In genomic region chr1:9402256-9402616, GRCh38 we compare ENCODE assay signal across 22 cellular contexts.
DNase-seq lines count a peak whose midpoint lies in the region; ATAC-seq and TF ChIP-seq lines count a peak whose summit lies in the region.
"Had no signal": no experiment of that assay in that cellular context is flagged by ENCODE, and none has a peak within 500 bp of the region (broad histone marks: within the 10 kb centered on the region; RNA-seq: fewer than 3 reads in every experiment).

No MANE protein-coding gene starts in this region.

- DNase-seq in heart left ventricle (no peak), osteoblast (ENCODE audit: insufficient read length, low spot score, missing footprints) (peak; percentile 59), medulla oblongata (ENCODE audit: extremely low spot score) (no peak), EL (no peak), HT-29 (ENCODE audit: low spot score) (no peak), NAMALWA (ENCODE audit: low spot score) (no peak)
- DNase-seq: activated CD8-positive, alpha-beta T cell treated with anti-CD3 and anti-CD28 coated beads, Interleukin-2, amount 10 ng/mL, durations not matched to agents 7 days and 5 days; activated naive CD4-positive, alpha-beta T cell; activated T-cell treated with anti-CD3 and anti-CD28 coated beads, Interleukin-2, amount 50 U/mL, for 1 hour; CD4-positive, CD25-positive, alpha-beta regulatory T cell; colonic mucosa; DMS 273 treated with DMSO at 0.1 percent for 48 hours; GDM1; MV-4-11; NCI-H2029 treated with DMSO at 0.1 percent for 48 hours; NCI-H446 treated with DMSO at 0.1 percent for 48 hours; NK-92 treated with Interleukin-12 subunit alpha and Interleukin-12 subunit beta, amount 100 ng/mL, for 24 hours; RPMI8226; stimulated activated CD4-positive, alpha-beta T cell treated with anti-CD3 and anti-CD28 coated beads, Interleukin-1b, Interleukin-23, amount 100 ng/mL, for 48 hours had no signal

- no peak for TF ChIP-seq POLR2A in heart left ventricle (IDR thresholded peaks at IDR 0.05)

- H3K9ac ChIP-seq in BLaER1 treated with 17β-estradiol and CSF1 and Interleukin-3, amounts not matched to agents 10 nM and 100 nM, result peak overlapping the region in 3 of 11 experiments; percentile 3 to 53 (median 47); a peak in 3 of 22 replicates
- H3K9ac ChIP-seq: parathyroid adenoma had no signal

- no peaks in the 10 kb centered on the region for H3K79me2 ChIP-seq in osteoblast (ENCODE audit: insufficient read depth, low read length)
- H3K79me2 ChIP-seq: parathyroid adenoma had no signal

- WGBS in heart left ventricle, 4 donors, result 45 to 54% (median 49%) methylated on average over 7 of the region's 7 CpGs

- H3K27ac ChIP-seq in BLaER1 treated with 17β-estradiol and CSF1 and Interleukin-3, amounts not matched to agents 10 nM and 100 nM, result peak overlapping the region in 4 of 11 experiments; percentile 47 to 87 (median 54); a peak in 8 of 22 replicates
- H3K27ac ChIP-seq in angular gyrus (ENCODE audit: low read depth, low read length) (peak overlapping the region; percentile 7), heart left ventricle (peak overlapping the region in 11 of 12 donors; percentile 32 to 86 (median 54)), osteoblast (ENCODE audit: low read depth, low read length) (peak overlapping the region; percentile 41)
- H3K27ac ChIP-seq: colonic mucosa, parathyroid adenoma had no signal

- no peak overlapping the region for H3K4me3 ChIP-seq in BLaER1 treated with 17β-estradiol and CSF1 and Interleukin-3, amounts not matched to agents 10 nM and 100 nM
- no peak overlapping the region for H3K4me3 ChIP-seq in heart left ventricle
- no peak overlapping the region for H3K4me3 ChIP-seq in osteoblast (ENCODE audit: insufficient read depth, low read length)
- H3K4me3 ChIP-seq: colonic mucosa had no signal

- peaks cover 0 to 45% (median 0%) of the 10 kb centered on the region in 11 experiments; a peak in 7 of 22 replicates for H3K27me3 ChIP-seq in BLaER1 treated with 17β-estradiol and CSF1 and Interleukin-3, amounts not matched to agents 10 nM and 100 nM
- H3K27me3 ChIP-seq in heart left ventricle (no peaks in the 10 kb centered on the region), osteoblast (ENCODE audit: insufficient read depth, low read length) (no peaks in the 10 kb centered on the region)
- H3K27me3 ChIP-seq: colonic mucosa had no signal

- peak overlapping the region in 10 of 11 experiments; percentile 18 to 98 (median 90); a peak in 20 of 22 replicates for H3K4me2 ChIP-seq in BLaER1 treated with 17β-estradiol and CSF1 and Interleukin-3, amounts not matched to agents 10 nM and 100 nM
- peak overlapping the region; percentile 29 for H3K4me2 ChIP-seq in osteoblast (ENCODE audit: insufficient read depth, low read length)

- H4K20me1 ChIP-seq in BLaER1 treated with 17β-estradiol and CSF1 and Interleukin-3, amounts not matched to agents 10 nM and 100 nM, result peaks cover 0 to 18% (median 0%) of the 10 kb centered on the region in 11 experiments; a peak in 3 of 22 replicates
- H4K20me1 ChIP-seq in osteoblast (ENCODE audit: insufficient read depth, low read length), result no peaks in the 10 kb centered on the region

- intact Hi-C loops in heart left ventricle (cut with DNase I), result no loop called here

- peaks cover 0 to 14% (median 0%) of the 10 kb centered on the region in 11 experiments; a peak in 5 of 22 replicates for H3K9me3 ChIP-seq in BLaER1 treated with 17β-estradiol and CSF1 and Interleukin-3, amounts not matched to agents 10 nM and 100 nM (replicated peaks in 1 of 11)
- H3K9me3 ChIP-seq in heart left ventricle, result no peaks in the 10 kb centered on the region
- no peaks in the 10 kb centered on the region for H3K9me3 ChIP-seq in osteoblast (ENCODE audit: low read depth, low read length)
- H3K9me3 ChIP-seq: colonic mucosa had no signal

- no peak overlapping the region for H2AFZ ChIP-seq in osteoblast (ENCODE audit: low read length)
- H2AFZ ChIP-seq: parathyroid adenoma had no signal

- peak; percentile 9 to 28 (median 18) for ATAC-seq in heart left ventricle
- ATAC-seq: activated CD8-positive, alpha-beta T cell treated with anti-CD3 and anti-CD28 coated beads, Interleukin-2, amount 10 ng/mL, durations not matched to agents 7 days and 5 days had no signal

- H3K36me3 ChIP-seq in BLaER1 treated with 17β-estradiol and CSF1 and Interleukin-3, amounts not matched to agents 10 nM and 100 nM, result no peaks in the 10 kb centered on the region
- H3K36me3 ChIP-seq in heart left ventricle, result no peaks in the 10 kb centered on the region
- H3K36me3 ChIP-seq in osteoblast (ENCODE audit: insufficient read depth, low read length), result no peaks in the 10 kb centered on the region
- H3K36me3 ChIP-seq: colonic mucosa had no signal

- TF ChIP-seq CTCF in heart left ventricle (IDR thresholded peaks at IDR 0.05), result no peak
- TF ChIP-seq CTCF in osteoblast (IDR thresholded peaks at IDR 0.05; ENCODE audit: extremely low read depth, low read depth, low read length), result no peak

- peaks cover 35 to 96% (median 83%) of the 10 kb centered on the region in 10 experiments for H3K4me1 ChIP-seq in BLaER1 treated with 17β-estradiol and CSF1 and Interleukin-3, amounts not matched to agents 10 nM and 100 nM
- H3K4me1 ChIP-seq in heart left ventricle (peaks cover 0 to 41% (median 29%) of the 10 kb centered on the region in 12 donors), osteoblast (ENCODE audit: insufficient read depth, low read length) (peaks cover 26% of the 10 kb centered on the region)
- H3K4me1 ChIP-seq: parathyroid adenoma had no signal
